In genomic region chr20:3090565-3090964, GRCh38 we compare ENCODE assay signal across 24 cellular contexts. TPM values are rescaled to one million over a fixed set of nuclear protein-coding genes. Genes with fewer than 3 reads are reported as not detected.
"Had no signal": no experiment of that assay in that cellular context is flagged by ENCODE, and none has a peak within 500 bp of the region (broad histone marks: within the 10 kb centered on the region; RNA-seq: fewer than 3 reads in every experiment).

No MANE protein-coding gene starts in this region.

- H3K9me3 Mint-ChIP-seq: activated naive CD8-positive, alpha-beta T cell treated with anti-CD3 and anti-CD28 coated beads, Interleukin-2, amount 10 ng/mL, durations not matched to agents 7 days and 5 days; activated T-helper 1 cell treated with anti-CD3 and anti-CD28 coated beads, Interleukin-12 subunit alpha, Interleukin-12 subunit beta, Interleukin-2, Interleukin-4 antibody, amounts not matched to agents 30 ng/mL and 10 ng/mL and 1 ng/mL, durations not matched to agents 14 hours and 24 hours and 36 hours; immature natural killer cell; nephron; stimulated activated naive B cell treated with anti-CD40 and anti-IgM and Interleukin-4, amounts not matched to agents 10 μg/mL and 1 μg/mL and 100 μg/mL, for 72 hours had no signal

- H3K36me3 ChIP-seq: colonic mucosa, thyroid gland had no signal

- H3K27ac Mint-ChIP-seq: activated naive CD8-positive, alpha-beta T cell treated with anti-CD3 and anti-CD28 coated beads, Interleukin-2, amount 10 ng/mL, durations not matched to agents 7 days and 5 days; activated T-helper 1 cell treated with anti-CD3 and anti-CD28 coated beads, Interleukin-12 subunit alpha, Interleukin-12 subunit beta, Interleukin-2, Interleukin-4 antibody, amounts not matched to agents 30 ng/mL and 10 ng/mL and 1 ng/mL, durations not matched to agents 14 hours and 24 hours and 36 hours; brain; nephron; stimulated activated naive B cell treated with anti-CD40 and anti-IgM and Interleukin-4, amounts not matched to agents 10 μg/mL and 1 μg/mL and 100 μg/mL, for 72 hours; WTC11 had no signal

- H3K4me3 ChIP-seq: colonic mucosa, thyroid gland had no signal

- DNase-seq: activated CD4-positive, alpha-beta T cell treated with anti-CD3 and anti-CD28 coated beads for 48 hours; activated naive CD4-positive, alpha-beta T cell; activated naive CD8-positive, alpha-beta T cell treated with anti-CD3 and anti-CD28 coated beads, Interleukin-2, amount 10 ng/mL, durations not matched to agents 7 days and 5 days; central memory CD4-positive, alpha-beta T cell; colonic mucosa; effector CD4-positive, alpha-beta T cell; foreskin melanocyte; head of caudate nucleus; immature natural killer cell; mesenchymal stem cell; nucleus accumbens; retina; stimulated activated CD4-positive, alpha-beta T cell treated with anti-CD3 and anti-CD28 coated beads, Interleukin-2, amount 100 ng/mL, for 48 hours; stimulated activated naive B cell treated with anti-CD40 and anti-IgM and Interleukin-4, amounts not matched to agents 10 μg/mL and 1 μg/mL and 100 μg/mL, for 72 hours; thyroid gland had no signal

- H3K4me1 Mint-ChIP-seq: brain, nephron had no signal

- H3K4me1 ChIP-seq: colonic mucosa had no signal

- H3K4me3 Mint-ChIP-seq: activated naive CD8-positive, alpha-beta T cell treated with anti-CD3 and anti-CD28 coated beads, Interleukin-2, amount 10 ng/mL, durations not matched to agents 7 days and 5 days; activated T-helper 1 cell treated with anti-CD3 and anti-CD28 coated beads, Interleukin-12 subunit alpha, Interleukin-12 subunit beta, Interleukin-2, Interleukin-4 antibody, amounts not matched to agents 30 ng/mL and 10 ng/mL and 1 ng/mL, durations not matched to agents 14 hours and 24 hours and 36 hours; brain; nephron; stimulated activated naive B cell treated with anti-CD40 and anti-IgM and Interleukin-4, amounts not matched to agents 10 μg/mL and 1 μg/mL and 100 μg/mL, for 72 hours; WTC11 had no signal

- H3K27me3 ChIP-seq: thyroid gland had no signal

- H3K36me3 Mint-ChIP-seq: activated naive CD8-positive, alpha-beta T cell treated with anti-CD3 and anti-CD28 coated beads, Interleukin-2, amount 10 ng/mL, durations not matched to agents 7 days and 5 days; brain; immature natural killer cell; stimulated activated naive B cell treated with anti-CD40 and anti-IgM and Interleukin-4, amounts not matched to agents 10 μg/mL and 1 μg/mL and 100 μg/mL, for 72 hours; WTC11 had no signal

- H3K9me3 ChIP-seq: colonic mucosa, thyroid gland had no signal

- H3K27ac ChIP-seq: colonic mucosa, thyroid gland had no signal

- ATAC-seq: stimulated activated naive B cell treated with anti-CD40 and anti-IgM and Interleukin-4, amounts not matched to agents 10 μg/mL and 1 μg/mL and 100 μg/mL, for 72 hours; WTC11 had no signal

RNA-seq across cellular contexts. Expression of gene AVP, which starts 6.0 kb away (rescaled TPM):
- total RNA-seq: activated CD8-positive, alpha-beta memory T cell treated with anti-CD3 and anti-CD28 coated beads for 36 hours; activated naive CD8-positive, alpha-beta T cell treated with anti-CD3 and anti-CD28 coated beads, Interleukin-2, amount 10 ng/mL, durations not matched to agents 7 days and 5 days; activated T-helper 1 cell treated with anti-CD3 and anti-CD28 coated beads, Interleukin-12 subunit alpha, Interleukin-12 subunit beta, Interleukin-2, Interleukin-4 antibody, amounts not matched to agents 30 ng/mL and 10 ng/mL and 1 ng/mL, durations not matched to agents 14 hours and 24 hours and 36 hours; colonic mucosa; fibroblast of lung; liver; skeletal muscle tissue; thyroid gland; urinary bladder had no signal

RNA-seq across cellular contexts. Expression of gene OXT, which starts 19.1 kb away (rescaled TPM):
- total RNA-seq: activated T-helper 1 cell treated with anti-CD3 and anti-CD28 coated beads, Interleukin-12 subunit alpha, Interleukin-12 subunit beta, Interleukin-2, Interleukin-4 antibody, amounts not matched to agents 30 ng/mL and 10 ng/mL and 1 ng/mL, durations not matched to agents 14 hours and 24 hours and 36 hours; colonic mucosa; fibroblast of lung; skeletal muscle tissue; thyroid gland; urinary bladder; WTC11 had no signal

RNA-seq across cellular contexts. Expression of gene GNRH2, which starts 47.1 kb away (rescaled TPM):
- total RNA-seq: colonic mucosa, fibroblast of lung, skeletal muscle tissue, urinary bladder had no signal
